ENCODE assay signal across 7 cellular contexts in genomic region chr14:47020500-47020899, GRCh38.
"Had no signal": no experiment of that assay in that cellular context is flagged by ENCODE, and none has a peak within 500 bp of the region (broad histone marks: within the 10 kb centered on the region; RNA-seq: fewer than 3 reads in every experiment).

No MANE protein-coding gene starts in this region.

- FAIRE-seq: G401.6, GM12891, GM12892, GM18507, GM19239 had no signal

- DNase-seq: GDM1, GF-D8 had no signal
